17 cellular contexts compared by ENCODE assay signal in genomic region chr7:108430664-108431063, GRCh38. TPM values are rescaled to one million over a fixed set of nuclear protein-coding genes. Genes with fewer than 3 reads are reported as not detected.
DNase-seq lines count a peak whose midpoint lies in the region; ATAC-seq, FAIRE-seq and TF ChIP-seq lines count a peak whose summit lies in the region.
"Had no signal": no experiment of that assay in that cellular context is flagged by ENCODE, and none has a peak within 500 bp of the region (broad histone marks: within the 10 kb centered on the region; RNA-seq: fewer than 3 reads in every experiment).

No MANE protein-coding gene starts in this region.

- H3K9me3 ChIP-seq in K562 (replicated peaks; ENCODE audit: control insufficient read depth, insufficient read depth, low read depth, low read length) (no peaks in the 10 kb centered on the region), neural progenitor cell (ENCODE audit: low read depth) (no peaks in the 10 kb centered on the region), hepatocyte (ENCODE audit: low read depth) (no peaks in the 10 kb centered on the region)
- H3K9me3 ChIP-seq: HAP-1 had no signal

- H3K4me1 Mint-ChIP-seq in neural progenitor cell: peaks cover 20% of the 10 kb centered on the region
- H3K4me1 Mint-ChIP-seq: B cell had no signal

- H3K27ac ChIP-seq in K562 (ENCODE audit: extremely low read depth, low read depth, low read length): no peak overlapping the region
- H3K27ac ChIP-seq in neural progenitor cell: no peak overlapping the region
- no peak overlapping the region for H3K27ac ChIP-seq in hepatocyte
- H3K27ac ChIP-seq: BLaER1 treated with 17β-estradiol and CSF1 and Interleukin-3, amounts not matched to agents 10 nM and 100 nM had no signal

- H3K9me1 ChIP-seq in K562 (ENCODE audit: control insufficient read depth, insufficient read depth, low read length): no peaks in the 10 kb centered on the region

- DNase-seq in H4 (ENCODE audit: low spot score) (peak; percentile 21), M059J (ENCODE audit: low read depth) (peak; percentile 37), K562 (ENCODE audit: extremely low read depth in 1 of 4, low spot score in 3 of 4) (no peak), renal cortical epithelial cell (ENCODE audit: low read depth) (peak; percentile 37), neural progenitor cell (ENCODE audit: low spot score) (no peak), mucosa of gallbladder (ENCODE audit: low spot score) (no peak), hepatocyte (ENCODE audit: low spot score) (no peak)
- DNase-seq: Calu3; CD8-positive, alpha-beta T cell; DMS79 treated with DMSO at 0.1 percent for 48 hours; EL had no signal

- H3K4me2 ChIP-seq in K562 (ENCODE audit: insufficient read depth, low read length) (no peak overlapping the region), neural progenitor cell (no peak overlapping the region), hepatocyte (no peak overlapping the region)

- H2AFZ ChIP-seq in K562 (ENCODE audit: low read depth, low read length) (no peak overlapping the region), neural progenitor cell (replicated peaks) (no peak overlapping the region), hepatocyte (no peak overlapping the region)

- TF ChIP-seq RAD21 in K562 (CRISPR knock-in tag; conservative IDR thresholded peaks at IDR 0.05 in 1 of 2, IDR thresholded peaks at IDR 0.05 in 1 of 2): no peak

- H4K20me1 ChIP-seq in K562 (replicated peaks; ENCODE audit: control insufficient read depth, insufficient read depth, low read length): no peaks in the 10 kb centered on the region
- H4K20me1 ChIP-seq in neural progenitor cell (ENCODE audit: low read depth): no peaks in the 10 kb centered on the region
- no peaks in the 10 kb centered on the region for H4K20me1 ChIP-seq in hepatocyte (ENCODE audit: insufficient read depth, poor library complexity, severe bottlenecking)
- H4K20me1 ChIP-seq: BLaER1 treated with 17β-estradiol and CSF1 and Interleukin-3, amounts not matched to agents 10 nM and 100 nM had no signal

- H3K27me3 Mint-ChIP-seq in neural progenitor cell (ENCODE audit: insufficient read depth, low read depth): peaks cover 4% of the 10 kb centered on the region

- H3K27me3 ChIP-seq in K562 (ENCODE audit: control insufficient read depth in 2 of 2, insufficient read depth in 2 of 2, low read length in 2 of 2) (peaks cover 14 to 23% of the 10 kb centered on the region in 2 experiments; a peak in 4 of 5 replicates), neural progenitor cell (no peaks in the 10 kb centered on the region), hepatocyte (no peaks in the 10 kb centered on the region)
- H3K27me3 ChIP-seq: BLaER1 treated with 17β-estradiol and CSF1 and Interleukin-3, amounts not matched to agents 10 nM and 100 nM had no signal

- H3K27ac Mint-ChIP-seq in neural progenitor cell: no peak overlapping the region
- H3K27ac Mint-ChIP-seq: B cell; CD8-positive, alpha-beta T cell had no signal

- H3K9me2 ChIP-seq in hepatocyte (replicated peaks; ENCODE audit: insufficient read depth): no peaks in the 10 kb centered on the region

- H3K4me1 ChIP-seq in K562 (replicated peaks in 1 of 2; ENCODE audit: control insufficient read depth in 2 of 2, insufficient read depth in 2 of 2, low read length in 2 of 2) (peaks cover 0 to under 1% of the 10 kb centered on the region in 2 experiments; a peak in 1 of 5 replicates), neural progenitor cell (peaks cover 32% of the 10 kb centered on the region), hepatocyte (ENCODE audit: insufficient read depth) (peaks cover 3% of the 10 kb centered on the region)
- H3K4me1 ChIP-seq: BLaER1 treated with 17β-estradiol and CSF1 and Interleukin-3, amounts not matched to agents 10 nM and 100 nM; HAP-1 had no signal

- H3K36me3 ChIP-seq in K562 (ENCODE audit: control insufficient read depth, insufficient read depth, low read length) (no peaks in the 10 kb centered on the region), neural progenitor cell (no peaks in the 10 kb centered on the region), hepatocyte (replicated peaks; ENCODE audit: insufficient read depth, low read depth) (no peaks in the 10 kb centered on the region)
- H3K36me3 ChIP-seq: BLaER1 treated with 17β-estradiol and CSF1 and Interleukin-3, amounts not matched to agents 10 nM and 100 nM; HAP-1 had no signal

- no peak for TF ChIP-seq CTCF in K562 (IDR thresholded peaks at IDR 0.05 in 2 of 3, conservative IDR thresholded peaks at IDR 0.05 in 1 of 3; ENCODE audit: insufficient read depth in 2 of 3, low read depth in 1 of 3, low read length in 3 of 3)
- TF ChIP-seq CTCF in neural progenitor cell (IDR thresholded peaks at IDR 0.05): no peak
- TF ChIP-seq CTCF in hepatocyte (IDR thresholded peaks at IDR 0.05; ENCODE audit: poor library complexity): no peak

- peaks cover 3% of the 10 kb centered on the region for H3K36me3 Mint-ChIP-seq in neural progenitor cell

- no peak overlapping the region for H3K4me3 Mint-ChIP-seq in neural progenitor cell
- H3K4me3 Mint-ChIP-seq: B cell; CD8-positive, alpha-beta T cell had no signal

- no peak for ATAC-seq in K562
- ATAC-seq: CD8-positive, alpha-beta T cell; GM12878 had no signal

- TF ChIP-seq POLR2A in K562 (conservative IDR thresholded peaks at IDR 0.05): no peak

- H3F3A ChIP-seq in neural progenitor cell (ENCODE audit: low read depth): no peaks in the 10 kb centered on the region

- POLR2A ChIA-PET in K562 (lab: Yijun Ruan, JAX): interaction anchor here (1.0 to 1.8 kb wide), 3 partner anchors 9 to 19 kb away, joined by 3 to 5 read pairs (median 5); no protein-coding TSS in a partner anchor

- FAIRE-seq in K562 (lab: Jason Lieb, UNC): peak; percentile 26
- FAIRE-seq: GM12878, H1 had no signal

- in situ Hi-C loops in K562 (cut with MboI): no loop called here

- CTCF ChIA-PET in K562 (lab: Yijun Ruan, JAX; ENCODE audit: low intra/inter-chr PET ratio): no interaction called here

- H3K9ac ChIP-seq in K562 (ENCODE audit: insufficient read depth in 1 of 2, low read depth in 2 of 2, low read length in 2 of 2) (no peak overlapping the region), neural progenitor cell (no peak overlapping the region)
- H3K9ac ChIP-seq: BLaER1 treated with 17β-estradiol and CSF1 and Interleukin-3, amounts not matched to agents 10 nM and 100 nM had no signal

- intact Hi-C loops in K562 (cut with micrococcal nuclease): no loop called here

- H3K79me2 ChIP-seq in K562 (ENCODE audit: control insufficient read depth, insufficient read depth, low read length) (no peaks in the 10 kb centered on the region), neural progenitor cell (ENCODE audit: low read depth) (no peaks in the 10 kb centered on the region), hepatocyte (peaks cover 16% of the 10 kb centered on the region)

- peaks cover 11% of the 10 kb centered on the region for H3K9me3 Mint-ChIP-seq in neural progenitor cell
- H3K9me3 Mint-ChIP-seq: CD8-positive, alpha-beta T cell had no signal

- no TSS peak for BruUV-seq in K562 (replicated peaks; lab: Mats Ljungman, UMichigan)

- WGBS in K562 (ENCODE audit: insufficient coverage, low coverage, missing lambda C conversion rate): 0% methylated on average over 1 of the region's 1 CpG
- WGBS in hepatocyte (ENCODE audit: low lambda C conversion rate, missing lambda C conversion rate): 77% methylated on average over 1 of the region's 1 CpG

- TF ChIP-seq EP300 in K562 (IDR thresholded peaks at IDR 0.05; ENCODE audit: low read length): no peak

- H3K4me3 ChIP-seq in K562 (no peak overlapping the region), neural progenitor cell (no peak overlapping the region), hepatocyte (no peak overlapping the region)
- H3K4me3 ChIP-seq: BLaER1 treated with 17β-estradiol and CSF1 and Interleukin-3, amounts not matched to agents 10 nM and 100 nM; GM12878; HAP-1 had no signal

TF ChIP-seq in K562, 482 proteins besides CTCF, POLR2A, EP300 and RAD21 (continues in another document):
- no peak for TF ChIP-seq MLX (CRISPR knock-in tag; conservative IDR thresholded peaks at IDR 0.05)

RNA-seq across cellular contexts. Expression of gene NRCAM, which starts 25.6 kb away (rescaled TPM):
- total RNA-seq in H4 (2014; rRNA removed; shearing (Covaris generic)): 2.4 and 2.5 TPM in 2 replicates
- 0.49 TPM in 1 of 2 replicates, not detected in the other for total RNA-seq in M059J (2014; rRNA removed; shearing (Covaris generic))
- total RNA-seq in K562 (2011; cell fraction: chromatin; rRNA removed; ENCODE audit: low replicate concordance): 0.23 and 0.28 TPM in 2 replicates
- total RNA-seq in K562 (2011; cell fraction: nucleolus; rRNA removed): 0.17 TPM in 1 of 2 replicates, not detected in the other
- 0.44 TPM in 1 of 2 replicates, not detected in the other for total RNA-seq in K562 (2011; cell fraction: nucleoplasm; rRNA removed)
- total RNA-seq in K562 (2014; rRNA removed): 0.04 and 0.14 TPM in 2 replicates
- total RNA-seq in K562 (2014; rRNA removed; fragmentation: Illumina TruSeq; extraction: Trizol): 0.15 and 0.32 TPM in 2 replicates
- total RNA-seq in K562 (2015; rRNA removed; fragmentation: Illumina TruSeq; extraction: Trizol): 0.07 TPM in 1 of 2 replicates, not detected in the other
- total RNA-seq in K562 (2021): 0.13 and 0.20 TPM in 2 replicates
- 0.08 and 0.54 TPM in 2 replicates for polyA plus RNA-seq in K562 (2011; rRNA removed)
- polyA plus RNA-seq in K562 (2011; cell fraction: cytosol; rRNA removed): 0.03 and 0.33 TPM in 2 replicates
- polyA plus RNA-seq in K562 (2011; cell fraction: nucleus; rRNA removed): 0.10 and 0.27 TPM in 2 replicates
- 0.07 and 0.47 TPM in 2 replicates for polyA plus RNA-seq in K562 (2012)
- 0.03 and 0.07 TPM in 2 replicates for polyA plus RNA-seq in K562 (2014; fragmentation: Illumina TruSeq; extraction: Trizol)
- polyA plus RNA-seq in K562 (2014; fragmentation: Nextera tagmentation; extraction: Ambion mirVana): under 1 TPM in 1 of 2 experiments, not detected in 1; 0.11 TPM
- 0.03 TPM in 1 of 2 replicates, not detected in the other for polyA plus RNA-seq in K562 (2014; rRNA removed)
- 0.30 and 1.0 TPM in 2 replicates for polyA minus RNA-seq in K562 (2011; rRNA and poly(A)+ RNA removed)
- polyA minus RNA-seq in K562 (2011; cell fraction: cytosol; rRNA and poly(A)+ RNA removed): 0.38 TPM in 1 of 2 replicates, not detected in the other
- polyA minus RNA-seq in K562 (2011; cell fraction: nucleus; rRNA and poly(A)+ RNA removed): 0.11 and 0.27 TPM in 2 replicates
- total RNA-seq in renal cortical epithelial cell: 116 and 254 TPM in 2 replicates
- total RNA-seq in neural progenitor cell (ENCODE audit: low replicate concordance): 37.2 and 104 TPM in 2 replicates
- total RNA-seq in mucosa of gallbladder: 38.2 TPM
- 34.4 and 41.5 TPM in 2 replicates for total RNA-seq in hepatocyte
- 6.4 and 16.0 TPM in 2 replicates for polyA plus RNA-seq in hepatocyte
- total RNA-seq: G401 had no signal

Comparison
In these comparisons a context has a peak if more than half of its experiments do, and no peak if none do; other contexts are left out.
1. DNase-seq: peak in H4 (single experiment), M059J (single experiment) and renal cortical epithelial cell (single experiment); none in K562 (0 of 4), neural progenitor cell (single experiment), mucosa of gallbladder (single experiment) and hepatocyte (single experiment).
2. RNA of gene NRCAM, which starts 25.6 kb away (total RNA-seq): 116 to 254 TPM in renal cortical epithelial cell, 37.2 to 104 TPM in neural progenitor cell, 38.2 TPM in mucosa of gallbladder (single experiment) and 34.4 to 41.5 TPM in hepatocyte; 2.4 to 2.5 TPM in H4, 0.49 TPM in M059J and 0.04 to 0.44 TPM in K562; every median in the first group is over 10 times any median in the second.